Comparison of ENCODE assay signal across 29 cellular contexts in genomic region chr19:12750851-12751250, GRCh38. TPM values are rescaled to one million over a fixed set of nuclear protein-coding genes. Genes with fewer than 3 reads are reported as not detected.
A peak's percentile ranks its signal among the peaks of the same experiment; 100 is the strongest.
DNase-seq lines count a peak whose midpoint lies in the region; ATAC-seq, FAIRE-seq and TF ChIP-seq lines count a peak whose summit lies in the region.
"Had no signal": no experiment of that assay in that cellular context is flagged by ENCODE, and none has a peak within 500 bp of the region (broad histone marks: within the 10 kb centered on the region; RNA-seq: fewer than 3 reads in every experiment).

No MANE protein-coding gene starts in this region.

- H3K4me3 Mint-ChIP-seq in IgD-negative memory B cell (no peak overlapping the region), astrocyte (ENCODE audit: unreplicated experiment) (no peak overlapping the region)
- H3K4me3 Mint-ChIP-seq: activated CD4-positive, alpha-beta T cell treated with anti-CD3 and anti-CD28 coated beads, Interleukin-2, amount 10 ng/mL, durations not matched to agents 24 days and 14 days; CD14-positive monocyte; HFFc6; immature natural killer cell; stimulated activated memory B cell treated with anti-CD40 and anti-IgM and Interleukin-4, amounts not matched to agents 10 μg/mL and 1 μg/mL and 100 μg/mL, for 72 hours; type B pancreatic cell had no signal

- peaks cover 9% of the 10 kb centered on the region for H3K36me3 ChIP-seq in astrocyte (ENCODE audit: insufficient read depth, low read length)
- peaks cover 7 to 14% of the 10 kb centered on the region in 2 experiments for H3K36me3 ChIP-seq in keratinocyte (ENCODE audit: control insufficient read depth in 2 of 2, extremely low read depth in 1 of 2, insufficient read depth in 2 of 2, low read length in 2 of 2)
- H3K36me3 ChIP-seq in transverse colon: peaks cover 0 to 13% (median 7%) of the 10 kb centered on the region in 4 donors

- no peak for TF ChIP-seq CTCF in astrocyte (IDR thresholded peaks at IDR 0.05; ENCODE audit: insufficient read depth, low read depth, low read length)
- TF ChIP-seq CTCF in keratinocyte (optimal IDR thresholded peaks at IDR 0.05 in 1 of 3, IDR thresholded peaks at IDR 0.05 in 1 of 3, conservative IDR thresholded peaks at IDR 0.05 in 1 of 3; ENCODE audit: extremely low read depth in 1 of 3, insufficient read depth in 2 of 3, low read length in 3 of 3): no peak
- no peak for TF ChIP-seq CTCF in transverse colon (IDR thresholded peaks at IDR 0.05)
- no peak for TF ChIP-seq CTCF in GM13977 (IDR thresholded peaks at IDR 0.05; ENCODE audit: extremely low read depth, insufficient read depth, missing control alignments)

- no peak for ATAC-seq in HG03378 (IDR thresholded peaks at IDR 0.05; ENCODE audit: unreplicated experiment)
- ATAC-seq: stimulated activated memory B cell treated with anti-CD40 and anti-IgM and Interleukin-4, amounts not matched to agents 10 μg/mL and 1 μg/mL and 100 μg/mL, for 72 hours had no signal

- H3K4me2 ChIP-seq in astrocyte (ENCODE audit: low read length) (no peak overlapping the region), keratinocyte (ENCODE audit: control insufficient read depth, extremely low read depth, insufficient read depth, low read depth, low read length) (peak overlapping the region; percentile 87)
- H3K4me2 ChIP-seq: KMS-11 had no signal

- H3K9me3 ChIP-seq in astrocyte (ENCODE audit: insufficient read depth, low read depth, low read length) (peaks cover 10% of the 10 kb centered on the region), keratinocyte (ENCODE audit: control insufficient read depth, low read depth, low read length) (no peaks in the 10 kb centered on the region), transverse colon (no peaks in the 10 kb centered on the region)
- H3K9me3 ChIP-seq: neutrophil, psoas muscle had no signal

- no peak for TF ChIP-seq EP300 in transverse colon (IDR thresholded peaks at IDR 0.05; ENCODE audit: low read depth)

- H3K27ac ChIP-seq in astrocyte (ENCODE audit: low read depth, low read length) (no peak overlapping the region), keratinocyte (ENCODE audit: control insufficient read depth, insufficient read depth, low read length) (no peak overlapping the region), transverse colon (peak overlapping the region; percentile 38 to 52 (median 46))
- H3K27ac ChIP-seq: KMS-11, neutrophil, psoas muscle, WERI-Rb-1 had no signal

- TF ChIP-seq POLR2A in transverse colon (IDR thresholded peaks at IDR 0.05): no peak

- H3K4me1 Mint-ChIP-seq in IgD-negative memory B cell (peaks cover 5 to 12% (median 5%) of the 10 kb centered on the region in 3 donors), astrocyte (ENCODE audit: low read depth, unreplicated experiment) (no peaks in the 10 kb centered on the region)

- no peaks in the 10 kb centered on the region for H3K9me1 ChIP-seq in keratinocyte (ENCODE audit: control insufficient read depth, extremely low read depth, insufficient read depth, low read length)

- intact Hi-C loops in transverse colon (cut with DNase I; ENCODE audit: low total_unique reads): no loop called here

- H3K4me1 ChIP-seq in astrocyte (ENCODE audit: insufficient read depth, low read length): no peaks in the 10 kb centered on the region
- peaks cover 21% of the 10 kb centered on the region for H3K4me1 ChIP-seq in keratinocyte (ENCODE audit: control insufficient read depth, extremely low read depth, insufficient read depth, low read length)
- H3K4me1 ChIP-seq in transverse colon: peaks cover 0 to 5% (median 0%) of the 10 kb centered on the region in 4 donors
- H3K4me1 ChIP-seq: psoas muscle had no signal

- H3K9me3 Mint-ChIP-seq in IgD-negative memory B cell (peaks cover 0 to 5% (median 0%) of the 10 kb centered on the region in 3 donors), astrocyte (ENCODE audit: unreplicated experiment) (peaks cover 4% of the 10 kb centered on the region)
- H3K9me3 Mint-ChIP-seq: HFFc6, type B pancreatic cell had no signal

- H3K9ac ChIP-seq in astrocyte (ENCODE audit: low read length) (no peak overlapping the region), keratinocyte (ENCODE audit: control insufficient read depth, extremely low read depth, insufficient read depth, low read length) (no peak overlapping the region)
- H3K9ac ChIP-seq: KMS-11 had no signal

- dilution Hi-C loops in keratinocyte (cut with MboI; ENCODE audit: extremely low pct_ligation_motif_present, low sequenced_read_pairs): no loop called here

- 47 to 57% methylated on average over 7 to 9 of the region's 9 CpGs for WGBS in transverse colon (ENCODE audit: low coverage in 1 of 2), 2 donors

- no peak overlapping the region for H3K4me3 ChIP-seq in astrocyte (ENCODE audit: insufficient read depth, low read depth, low read length)
- H3K4me3 ChIP-seq in keratinocyte (ENCODE audit: control insufficient read depth in 2 of 3, extremely low read depth in 1 of 3, insufficient read depth in 2 of 3, low read depth in 1 of 3, low read length in 3 of 3): no peak overlapping the region
- H3K4me3 ChIP-seq in transverse colon: no peak overlapping the region
- H3K4me3 ChIP-seq: psoas muscle had no signal

- H3K79me2 ChIP-seq in astrocyte (ENCODE audit: insufficient read depth, low read length) (no peaks in the 10 kb centered on the region), keratinocyte (ENCODE audit: control insufficient read depth, insufficient read depth, low read length) (no peaks in the 10 kb centered on the region)

- in situ Hi-C loops in transverse colon (cut with MboI; ENCODE audit: low pct_ligation_motif_present in 1 of 4, low pct_unique_long_range_greater_than_20kb in 1 of 4, low sequenced_read_pairs in 3 of 4): loop anchor here in 1 of 4 donors (10.0 kb wide), 1 partner anchor 94 kb away; no protein-coding TSS in a partner anchor
- in situ Hi-C loops in GM13977 (cut with MboI; ENCODE audit: low pct_unique_long_range_greater_than_20kb, low sequenced_read_pairs, unreplicated experiment): loop anchor here (10.0 kb wide), 1 partner anchor 186 kb away; no protein-coding TSS in a partner anchor

- H3K27me3 Mint-ChIP-seq in IgD-negative memory B cell: peaks cover 10% of the 10 kb centered on the region
- H3K27me3 Mint-ChIP-seq in astrocyte (ENCODE audit: low read depth, unreplicated experiment): peaks cover 39% of the 10 kb centered on the region

- H4K20me1 ChIP-seq in astrocyte (ENCODE audit: insufficient read depth, low read length) (no peaks in the 10 kb centered on the region), keratinocyte (ENCODE audit: control insufficient read depth, extremely low read depth, insufficient read depth, low read length) (no peaks in the 10 kb centered on the region)

- H3K36me3 Mint-ChIP-seq in IgD-negative memory B cell: peaks cover 7% of the 10 kb centered on the region
- H3K36me3 Mint-ChIP-seq in astrocyte (ENCODE audit: low read depth, unreplicated experiment): peaks cover 12% of the 10 kb centered on the region

- H3K27me3 ChIP-seq in astrocyte (ENCODE audit: insufficient read depth, low read length) (peaks cover 8% of the 10 kb centered on the region), keratinocyte (ENCODE audit: control insufficient read depth, extremely low read depth, insufficient read depth, low read length) (peaks cover 24% of the 10 kb centered on the region), transverse colon (peaks cover 19% of the 10 kb centered on the region)

- FAIRE-seq in astrocyte (lab: Jason Lieb, UNC): no peak
- no peak for FAIRE-seq in keratinocyte (lab: Jason Lieb, UNC)

- DNase-seq in astrocyte (ENCODE audit: low read depth) (peak; percentile 37), keratinocyte (ENCODE audit: low read depth, low spot score) (no peak), transverse colon (no peak), GM13977 (ENCODE audit: low spot score) (no peak), Ammon's horn (ENCODE audit: low spot score) (no peak)
- DNase-seq: activated CD4-positive, alpha-beta T cell treated with anti-CD3 and anti-CD28 coated beads, Interleukin-2, amount 10 ng/mL, durations not matched to agents 24 days and 14 days; activated effector memory CD4-positive, alpha-beta T cell treated with Interleukin-2 at 50 U/mL for 16 hours; amygdala; HFFc6; hypothalamus; immature natural killer cell; NCI-H1417 treated with DMSO at 0.1 percent for 48 hours; NCI-H2081; NCI-H2227 treated with DMSO at 0.1 percent for 48 hours; NCI-H526; psoas muscle; SHP77; WERI-Rb-1 had no signal

- no peak overlapping the region for H2AFZ ChIP-seq in astrocyte (ENCODE audit: low read depth, low read length)
- H2AFZ ChIP-seq in keratinocyte (ENCODE audit: control insufficient read depth, low read length): no peak overlapping the region

- H3K27ac Mint-ChIP-seq in IgD-negative memory B cell: peak overlapping the region in 2 of 3 donors; percentile 11 to 56
- no peak overlapping the region for H3K27ac Mint-ChIP-seq in astrocyte (ENCODE audit: unreplicated experiment)
- H3K27ac Mint-ChIP-seq: activated CD4-positive, alpha-beta T cell treated with anti-CD3 and anti-CD28 coated beads, Interleukin-2, amount 10 ng/mL, durations not matched to agents 24 days and 14 days; HFFc6; immature natural killer cell; stimulated activated memory B cell treated with anti-CD40 and anti-IgM and Interleukin-4, amounts not matched to agents 10 μg/mL and 1 μg/mL and 100 μg/mL, for 72 hours; type B pancreatic cell had no signal

RNA-seq across cellular contexts. Expression of gene BEST2, which starts 0.7 kb away (rescaled TPM):
- not detected for polyA plus RNA-seq in IgD-negative memory B cell
- not detected in 2 replicates for total RNA-seq in astrocyte
- 0.03 TPM in 1 of 3 replicates, not detected in the others for polyA plus RNA-seq in keratinocyte
- 0.19 TPM for polyA plus RNA-seq in keratinocyte (2011; ENCODE audit: low read depth)
- polyA plus RNA-seq in keratinocyte (2011; cell fraction: cytosol; rRNA removed): not detected in 2 replicates
- polyA plus RNA-seq in keratinocyte (2011; cell fraction: nucleus; rRNA removed): 0.20 TPM in 1 of 2 replicates, not detected in the other
- polyA plus RNA-seq in keratinocyte (2012; ENCODE audit: low replicate concordance): 0.32 TPM in 1 of 2 replicates, not detected in the other
- polyA minus RNA-seq in keratinocyte: not detected in 3 replicates
- not detected for polyA minus RNA-seq in keratinocyte (2011; cell fraction: cytosol; rRNA and poly(A)+ RNA removed)
- polyA minus RNA-seq in keratinocyte (2011; cell fraction: nucleus; rRNA and poly(A)+ RNA removed): not detected in 2 replicates
- total RNA-seq in transverse colon: 100 to 1,000 TPM; 121 to 325 (median 141) TPM
- total RNA-seq: activated CD4-positive, alpha-beta T cell treated with anti-CD3 and anti-CD28 coated beads, Interleukin-2, amount 10 ng/mL, durations not matched to agents 24 days and 14 days; activated CD8-positive, alpha-beta memory T cell treated with anti-CD3 and anti-CD28 coated beads for 36 hours; activated naive CD4-positive, alpha-beta T cell treated with anti-CD3 and anti-CD28 coated beads, Interleukin-2, amount 50 U/mL, for 72 hours; HFFc6; HT1080; psoas muscle; subcutaneous adipose tissue had no signal
- polyA plus RNA-seq: CD14-positive monocyte, immature natural killer cell had no signal

RNA-seq across cellular contexts. Expression of gene GET3, which starts 13.6 kb away (rescaled TPM):
- polyA plus RNA-seq in IgD-negative memory B cell: 64.2 TPM
- total RNA-seq in astrocyte: 63.0 and 66.8 TPM in 2 replicates
- polyA plus RNA-seq in keratinocyte: 104 to 173 TPM (median 138 TPM) in 3 replicates
- polyA plus RNA-seq in keratinocyte (2011; ENCODE audit: low read depth): 97.0 TPM
- polyA plus RNA-seq in keratinocyte (2011; cell fraction: cytosol; rRNA removed): 126 and 161 TPM in 2 replicates
- polyA plus RNA-seq in keratinocyte (2011; cell fraction: nucleus; rRNA removed): 82.8 and 101 TPM in 2 replicates
- 95.9 and 115 TPM in 2 replicates for polyA plus RNA-seq in keratinocyte (2012; ENCODE audit: low replicate concordance)
- 94.1 to 128 TPM (median 111 TPM) in 3 replicates for polyA minus RNA-seq in keratinocyte
- 91.3 TPM for polyA minus RNA-seq in keratinocyte (2011; cell fraction: cytosol; rRNA and poly(A)+ RNA removed)
- polyA minus RNA-seq in keratinocyte (2011; cell fraction: nucleus; rRNA and poly(A)+ RNA removed): 26.4 and 27.1 TPM in 2 replicates
- 10 to 100 TPM; 18.3 to 75.2 (median 43.6) TPM for total RNA-seq in transverse colon

RNA-seq across cellular contexts. Expression of gene TRIR, which starts 16.4 kb away (rescaled TPM):
- polyA plus RNA-seq in IgD-negative memory B cell (299 TPM), keratinocyte (148 to 170 TPM (median 153 TPM) in 3 replicates)
- total RNA-seq in astrocyte (172 and 178 TPM in 2 replicates), transverse colon (100 to 1,000 TPM; 295 to 760 (median 327) TPM)
- polyA plus RNA-seq in keratinocyte (2011; ENCODE audit: low read depth): 42.6 TPM
- 100 and 139 TPM in 2 replicates for polyA plus RNA-seq in keratinocyte (2011; cell fraction: cytosol; rRNA removed)
- 86.6 and 88.7 TPM in 2 replicates for polyA plus RNA-seq in keratinocyte (2011; cell fraction: nucleus; rRNA removed)
- 155 and 170 TPM in 2 replicates for polyA plus RNA-seq in keratinocyte (2012; ENCODE audit: low replicate concordance)
- 30.0 to 43.2 TPM (median 40.1 TPM) in 3 replicates for polyA minus RNA-seq in keratinocyte
- 79.6 TPM for polyA minus RNA-seq in keratinocyte (2011; cell fraction: cytosol; rRNA and poly(A)+ RNA removed)
- polyA minus RNA-seq in keratinocyte (2011; cell fraction: nucleus; rRNA and poly(A)+ RNA removed): 13.7 and 19.7 TPM in 2 replicates

RNA-seq across cellular contexts. Expression of gene HOOK2, which starts 24.5 kb away (rescaled TPM):
- 6.6 TPM for polyA plus RNA-seq in IgD-negative memory B cell
- total RNA-seq in astrocyte: 21.7 and 25.9 TPM in 2 replicates
- polyA plus RNA-seq in keratinocyte: 19.0 to 27.4 TPM (median 21.9 TPM) in 3 replicates
- polyA plus RNA-seq in keratinocyte (2011; ENCODE audit: low read depth): 61.4 TPM
- polyA plus RNA-seq in keratinocyte (2011; cell fraction: cytosol; rRNA removed): 8.9 and 15.2 TPM in 2 replicates
- polyA plus RNA-seq in keratinocyte (2011; cell fraction: nucleus; rRNA removed): 98.6 and 127 TPM in 2 replicates
- 31.3 and 34.6 TPM in 2 replicates for polyA plus RNA-seq in keratinocyte (2012; ENCODE audit: low replicate concordance)
- polyA minus RNA-seq in keratinocyte: 13.1 to 23.2 TPM (median 16.5 TPM) in 3 replicates
- 9.2 TPM for polyA minus RNA-seq in keratinocyte (2011; cell fraction: cytosol; rRNA and poly(A)+ RNA removed)
- 14.9 and 26.8 TPM in 2 replicates for polyA minus RNA-seq in keratinocyte (2011; cell fraction: nucleus; rRNA and poly(A)+ RNA removed)
- 100 to 1,000 TPM; 138 to 387 (median 215) TPM for total RNA-seq in transverse colon

RNA-seq across cellular contexts. Expression of gene TNPO2, which starts 27.1 kb away (rescaled TPM):
- polyA plus RNA-seq in IgD-negative memory B cell (4.2 TPM), keratinocyte (75.3 to 115 TPM (median 105 TPM) in 3 replicates)
- total RNA-seq in astrocyte (69.8 and 76.3 TPM in 2 replicates), transverse colon (100 to 1,000 TPM in 1 of 4 donors, 10 to 100 TPM in 3; 39.2 to 128 (median 62.7) TPM)
- polyA plus RNA-seq in keratinocyte (2011; ENCODE audit: low read depth): 61.0 TPM
- 53.4 and 68.4 TPM in 2 replicates for polyA plus RNA-seq in keratinocyte (2011; cell fraction: cytosol; rRNA removed)
- polyA plus RNA-seq in keratinocyte (2011; cell fraction: nucleus; rRNA removed): 201 and 227 TPM in 2 replicates
- polyA plus RNA-seq in keratinocyte (2012; ENCODE audit: low replicate concordance): 34.5 and 56.6 TPM in 2 replicates
- polyA minus RNA-seq in keratinocyte: 169 to 257 TPM (median 237 TPM) in 3 replicates
- 162 TPM for polyA minus RNA-seq in keratinocyte (2011; cell fraction: cytosol; rRNA and poly(A)+ RNA removed)
- polyA minus RNA-seq in keratinocyte (2011; cell fraction: nucleus; rRNA and poly(A)+ RNA removed): 171 and 198 TPM in 2 replicates

Comparison
In these comparisons a context has a peak if more than half of its experiments do, and no peak if none do; other contexts are left out.
1. H3K27ac ChIP-seq: peak in transverse colon (4 of 4); none in astrocyte (single experiment) and keratinocyte (single experiment).
2. RNA of gene BEST2, which starts 0.7 kb away (total RNA-seq): 121 to 325 TPM in transverse colon; not detected in astrocyte; every median in the first group is over 100 times any median in the second.